Comparison of ENCODE assay signal across 10 cellular contexts in the genomic region with DNA sequence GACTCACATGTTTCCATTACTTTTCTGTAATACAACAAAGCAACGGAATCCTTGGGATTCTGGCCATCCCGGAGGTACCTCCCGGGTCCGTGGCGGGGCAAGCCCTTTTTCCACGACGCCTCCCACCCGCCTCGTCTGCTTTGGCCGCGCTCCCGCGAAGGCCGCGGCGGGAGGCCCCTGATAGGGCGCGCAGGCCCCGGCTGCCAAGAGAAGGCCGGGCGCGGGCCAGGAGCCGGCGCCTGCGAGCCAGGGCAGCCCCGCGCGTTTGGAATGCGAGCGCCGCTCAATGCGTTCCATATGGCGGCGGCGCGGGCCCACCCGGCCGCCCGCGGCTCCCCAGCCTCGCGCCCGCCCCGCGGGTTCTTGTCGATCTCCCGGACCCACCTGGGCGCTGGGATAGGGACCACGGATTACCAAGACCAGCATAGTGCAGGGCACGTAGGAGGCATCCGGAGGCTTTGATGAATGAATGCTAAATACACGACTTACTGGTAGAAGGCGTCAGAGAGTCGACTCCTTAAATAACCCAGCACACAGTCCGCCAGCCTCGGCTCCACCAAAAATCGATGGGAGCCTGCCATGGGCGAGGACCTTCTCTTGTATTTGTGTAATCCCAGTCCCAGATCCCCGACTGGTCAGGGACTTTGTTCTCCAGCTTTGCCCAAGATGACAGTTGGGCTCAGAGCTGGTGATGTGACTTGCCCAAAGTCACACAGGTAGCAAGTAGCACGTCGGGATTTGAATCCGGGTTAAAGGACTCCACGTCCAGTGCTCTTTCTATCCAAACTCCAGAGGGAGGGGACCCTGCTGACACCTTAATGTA. TPM values are rescaled to one million over a fixed set of nuclear protein-coding genes. Genes with fewer than 3 reads are reported as not detected.
DNase-seq lines count a peak whose midpoint lies in the region; ATAC-seq, FAIRE-seq and TF ChIP-seq lines count a peak whose summit lies in the region.
"Had no signal": no experiment of that assay in that cellular context is flagged by ENCODE, and none has a peak within 500 bp of the region (broad histone marks: within the 10 kb centered on the region; RNA-seq: fewer than 3 reads in every experiment).

No MANE protein-coding gene starts in this region.

- intact Hi-C loops in kidney (cut with DNase I): no loop called here

- H4K20me1 ChIP-seq in KMS-11 (ENCODE audit: insufficient read depth): no peaks in the 10 kb centered on the region

- H2AFZ ChIP-seq in KMS-11 (ENCODE audit: low read depth): no peak overlapping the region

- H3K4me3 ChIP-seq in KMS-11 (IDR thresholded peaks at IDR 0.05; ENCODE audit: insufficient read depth, low read depth, low read length) (no peak overlapping the region), muscle layer of colon (ENCODE audit: low read depth in 1 of 2, low read length in 2 of 2) (peak overlapping the region; percentile 27 to 61), kidney (ENCODE audit: low read length in 2 of 2) (peak overlapping the region in 1 of 2 donors; percentile 33)
- H3K4me3 ChIP-seq: SJSA1 had no signal

- no peaks in the 10 kb centered on the region for H3K27me3 ChIP-seq in KMS-11 (ENCODE audit: insufficient read depth, low read depth)
- no peaks in the 10 kb centered on the region for H3K27me3 ChIP-seq in muscle layer of colon (ENCODE audit: control insufficient read depth in 1 of 2, insufficient read depth in 2 of 2, low read length in 2 of 2)
- H3K27me3 ChIP-seq: SJSA1 had no signal

- ATAC-seq in HG03280 (IDR thresholded peaks at IDR 0.05; ENCODE audit: unreplicated experiment) (no peak), HG02642 (IDR thresholded peaks at IDR 0.05; ENCODE audit: poor library complexity, unreplicated experiment) (no peak)

- DNase-seq in AG08395 (ENCODE audit: low spot score) (peak; percentile 58), epidermal melanocyte (ENCODE audit: insufficient read length, low spot score) (peak; percentile 25), NCI-H524 (lab: John Stamatoyannopoulos, UW) (no peak), kidney (no peak)
- DNase-seq: Karpas-422 had no signal

- no peak for TF ChIP-seq CTCF in KMS-11 (conservative IDR thresholded peaks at IDR 0.05; ENCODE audit: low read depth, low read length)
- no peak for TF ChIP-seq CTCF in kidney (IDR thresholded peaks at IDR 0.05; ENCODE audit: borderline replicate concordance, extremely low read depth, insufficient read depth)

- H3K79me2 ChIP-seq in KMS-11 (ENCODE audit: insufficient read depth, low read depth): no peaks in the 10 kb centered on the region

- H3K9ac ChIP-seq in KMS-11 (no peak overlapping the region), muscle layer of colon (ENCODE audit: low read length) (peak overlapping the region; percentile 40), kidney (ENCODE audit: low read length in 2 of 2) (no peak overlapping the region)

- H3K9me3 ChIP-seq in muscle layer of colon (ENCODE audit: low read length): no peaks in the 10 kb centered on the region
- no peaks in the 10 kb centered on the region for H3K9me3 ChIP-seq in kidney (ENCODE audit: control insufficient read depth in 1 of 2, low read length in 2 of 2)
- H3K9me3 ChIP-seq: SJSA1 had no signal

- no peaks in the 10 kb centered on the region for H3K36me3 ChIP-seq in KMS-11 (ENCODE audit: insufficient read depth)
- H3K36me3 ChIP-seq in muscle layer of colon (ENCODE audit: insufficient read depth, low read length): no peaks in the 10 kb centered on the region
- H3K36me3 ChIP-seq in kidney (ENCODE audit: control insufficient read depth in 1 of 2, insufficient read depth in 2 of 2, low read length in 2 of 2): no peaks in the 10 kb centered on the region
- H3K36me3 ChIP-seq: SJSA1 had no signal

- H3K27ac ChIP-seq in KMS-11: peak overlapping the region; percentile 94; the same call in 1 of the 2 replicates
- H3K27ac ChIP-seq in muscle layer of colon (ENCODE audit: low read depth, low read length): peak overlapping the region; percentile 72
- H3K27ac ChIP-seq in kidney (ENCODE audit: low read depth in 2 of 2, low read length in 2 of 2): no peak overlapping the region
- H3K27ac ChIP-seq: SJSA1 had no signal

- FAIRE-seq in kidney (lab: Jason Lieb, UNC): no peak

- H3K4me2 ChIP-seq in KMS-11: 0 out of 2 replicates have a peak overlapping the region, but pooled peaks have one; percentile 77

- H3K4me1 ChIP-seq in KMS-11 (ENCODE audit: low read depth, poor library complexity, severe bottlenecking) (peaks cover 86% of the 10 kb centered on the region), muscle layer of colon (ENCODE audit: insufficient read depth, low read length) (peaks cover 10% of the 10 kb centered on the region), kidney (ENCODE audit: control insufficient read depth in 1 of 2, insufficient read depth in 1 of 2, low read depth in 1 of 2, low read length in 2 of 2) (no peaks in the 10 kb centered on the region)
- H3K4me1 ChIP-seq: SJSA1 had no signal

RNA-seq across cellular contexts. Expression of gene PHF19, which starts 17.6 kb away (rescaled TPM):
- 17.4 TPM for total RNA-seq in kidney
- 6.9 TPM for polyA plus RNA-seq in kidney (ENCODE audit: insufficient read depth, low read depth, low replicate concordance)

RNA-seq across cellular contexts. Expression of gene TRAF1, which starts 32.0 kb away (rescaled TPM):
- total RNA-seq in kidney: 10.9 TPM
- polyA plus RNA-seq in kidney (ENCODE audit: insufficient read depth, low read depth, low replicate concordance): 3.1 TPM

RNA-seq across cellular contexts. Expression of gene PSMD5, which starts 51.9 kb away (rescaled TPM):
- total RNA-seq in kidney: 38.3 TPM
- polyA plus RNA-seq in kidney (ENCODE audit: insufficient read depth, low read depth, low replicate concordance): 17.1 TPM

Comparison
In these comparisons a context has a peak if more than half of its experiments do, and no peak if none do; other contexts are left out.
1. DNase-seq: peak in AG08395 (single experiment) and epidermal melanocyte (single experiment); none in NCI-H524 (0 of 2) and kidney (single experiment).
2. H3K27ac ChIP-seq: peak in KMS-11 (single experiment) and muscle layer of colon (single experiment); none in kidney (0 of 2).